Comparison of ENCODE assay signal across 29 cellular contexts in genomic region chr10:106479619-106480018, GRCh38.
"Had no signal": no experiment of that assay in that cellular context is flagged by ENCODE, and none has a peak within 500 bp of the region (broad histone marks: within the 10 kb centered on the region; RNA-seq: fewer than 3 reads in every experiment).

No MANE protein-coding gene starts in this region.

- H3K4me3 Mint-ChIP-seq: mesothelial cell of epicardium; naive B cell; natural killer cell; nephron progenitor cell; neural progenitor cell; stimulated activated memory B cell treated with anti-CD40 and anti-IgM and Interleukin-4, amounts not matched to agents 10 μg/mL and 1 μg/mL and 100 μg/mL, for 72 hours; stimulated activated naive CD8-positive, alpha-beta T cell treated with anti-CD3 and anti-CD28 coated beads, Interleukin-15, amount 100 ng/mL, for 72 hours; type B pancreatic cell had no signal

- ATAC-seq: left colon; left lung; lower lobe of right lung; natural killer cell; right lobe of liver; stimulated activated memory B cell treated with anti-CD40 and anti-IgM and Interleukin-4, amounts not matched to agents 10 μg/mL and 1 μg/mL and 100 μg/mL, for 72 hours; stimulated activated naive CD8-positive, alpha-beta T cell treated with anti-CD3 and anti-CD28 coated beads, Interleukin-15, amount 100 ng/mL, for 72 hours had no signal

- H3K9me3 ChIP-seq: left lung, lower lobe of right lung, neutrophil, ovary, right atrium auricular region, right lobe of liver, tibial nerve, uterus had no signal

- H3K4me2 ChIP-seq: neural progenitor cell, smooth muscle cell had no signal

- H3K4me1 ChIP-seq: left lung, lower lobe of right lung, neural progenitor cell, right atrium auricular region, right lobe of liver, tibial nerve, uterus had no signal

- H3K9ac ChIP-seq: neural progenitor cell had no signal

- H3K36me3 ChIP-seq: left lung, lower lobe of right lung, neural progenitor cell, neutrophil, ovary, right atrium auricular region, right lobe of liver, tibial nerve, uterus had no signal

- H2AFZ ChIP-seq: neural progenitor cell had no signal

- H3K27ac ChIP-seq: left lung, lower lobe of right lung, neural progenitor cell, neutrophil, ovary, right atrium auricular region, right lobe of liver, tibial nerve, uterus had no signal

- H3K4me3 ChIP-seq: left lung, lower lobe of right lung, neural progenitor cell, ovary, right atrium auricular region, right lobe of liver, smooth muscle cell, tibial nerve, uterus had no signal

- H3K9me3 Mint-ChIP-seq: mesothelial cell of epicardium, nephron progenitor cell, neural progenitor cell, type B pancreatic cell had no signal

- H3K27me3 Mint-ChIP-seq: naive B cell; progenitor cell of endocrine pancreas; stimulated activated memory B cell treated with anti-CD40 and anti-IgM and Interleukin-4, amounts not matched to agents 10 μg/mL and 1 μg/mL and 100 μg/mL, for 72 hours; stimulated activated naive CD8-positive, alpha-beta T cell treated with anti-CD3 and anti-CD28 coated beads, Interleukin-15, amount 100 ng/mL, for 72 hours had no signal

- H3K27ac Mint-ChIP-seq: mesothelial cell of epicardium; naive B cell; natural killer cell; nephron progenitor cell; neural progenitor cell; progenitor cell of endocrine pancreas; stimulated activated memory B cell treated with anti-CD40 and anti-IgM and Interleukin-4, amounts not matched to agents 10 μg/mL and 1 μg/mL and 100 μg/mL, for 72 hours; stimulated activated naive CD8-positive, alpha-beta T cell treated with anti-CD3 and anti-CD28 coated beads, Interleukin-15, amount 100 ng/mL, for 72 hours; type B pancreatic cell had no signal

- H3K4me1 Mint-ChIP-seq: naive B cell; natural killer cell; nephron progenitor cell; neural progenitor cell; stimulated activated memory B cell treated with anti-CD40 and anti-IgM and Interleukin-4, amounts not matched to agents 10 μg/mL and 1 μg/mL and 100 μg/mL, for 72 hours; stimulated activated naive CD8-positive, alpha-beta T cell treated with anti-CD3 and anti-CD28 coated beads, Interleukin-15, amount 100 ng/mL, for 72 hours had no signal

- FAIRE-seq: islet of Langerhans, kidney had no signal

- H3K36me3 Mint-ChIP-seq: mesothelial cell of epicardium; naive B cell; natural killer cell; neural progenitor cell; stimulated activated memory B cell treated with anti-CD40 and anti-IgM and Interleukin-4, amounts not matched to agents 10 μg/mL and 1 μg/mL and 100 μg/mL, for 72 hours; type B pancreatic cell had no signal

- H3K27me3 ChIP-seq: left lung, neural progenitor cell, neutrophil, ovary, right atrium auricular region, right lobe of liver, tibial nerve, uterus had no signal

- DNase-seq: kidney; left colon; left lung; lower lobe of right lung; mammary epithelial cell; mesenchymal stem cell; naive B cell; natural killer cell; nephron progenitor cell; ovary; right lobe of liver; stimulated activated CD4-positive, alpha-beta T cell treated with anti-CD3 and anti-CD28 coated beads, Interleukin-1b, Interleukin-23, amount 100 ng/mL, for 48 hours; stimulated activated CD4-positive, alpha-beta T cell treated with anti-CD3 and anti-CD28 coated beads, Interleukin-2, amount 100 ng/mL, for 48 hours; stimulated activated CD4-positive, alpha-beta T cell treated with anti-CD3 and anti-CD28 coated beads, Interleukin-4, amount 100 ng/mL, for 4 hours; stimulated activated CD8-positive, alpha-beta memory T cell treated with anti-CD3 and anti-CD28 coated beads, Interleukin-4, amount 100 ng/mL, for 48 hours; stimulated activated naive CD4-positive, alpha-beta T cell treated with Interleukin-2 at 50 U/mL for 16 hours; stimulated activated naive CD8-positive, alpha-beta T cell treated with anti-CD3 and anti-CD28 coated beads, Interleukin-15, amount 100 ng/mL, for 72 hours; substantia nigra; uterus had no signal
